Comparison of ENCODE assay signal across 23 cellular contexts in the genomic region with DNA sequence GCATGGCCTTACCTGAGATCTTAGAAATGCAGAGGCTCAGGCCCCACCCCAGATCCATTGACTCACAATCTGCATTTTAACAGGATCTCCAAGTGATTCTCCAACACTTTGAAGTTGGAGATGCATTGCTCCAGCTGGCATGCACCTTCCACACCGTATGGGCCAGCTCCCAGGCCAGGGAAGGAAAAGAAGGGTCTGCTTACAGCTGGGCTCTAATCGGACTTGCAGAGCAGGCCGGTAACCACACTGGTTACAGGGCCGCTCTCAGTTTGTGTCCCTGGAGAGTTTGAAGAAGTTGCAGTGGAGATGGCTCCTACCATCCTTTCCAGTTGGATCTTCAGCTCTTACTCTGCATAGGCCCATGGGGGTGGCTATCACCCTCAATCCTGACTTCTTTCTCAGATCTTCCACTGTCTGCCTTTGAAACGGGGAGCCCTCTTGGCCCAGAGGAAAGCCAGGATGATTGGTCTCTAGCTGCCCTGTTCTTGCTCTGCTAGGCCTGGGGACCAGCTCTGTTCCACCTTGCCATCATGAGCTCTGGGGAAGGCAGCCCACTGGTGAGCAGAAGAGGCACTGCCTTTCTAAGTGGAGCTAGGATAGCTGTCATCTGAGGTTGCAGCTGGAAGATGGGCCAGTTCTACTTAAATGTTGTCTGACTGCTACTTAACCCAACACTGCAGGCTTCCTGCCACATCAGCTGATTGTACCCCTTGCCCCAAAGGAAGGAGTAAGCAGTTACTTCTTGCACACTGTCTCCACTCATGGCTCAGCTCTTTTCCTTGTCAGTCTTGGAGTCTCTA.
"Had no signal": no experiment of that assay in that cellular context is flagged by ENCODE, and none has a peak within 500 bp of the region (broad histone marks: within the 10 kb centered on the region; RNA-seq: fewer than 3 reads in every experiment).

No MANE protein-coding gene starts in this region.

- H3K36me3 ChIP-seq: left ventricle myocardium inferior, neural progenitor cell had no signal

- DNase-seq: activated CD4-positive, alpha-beta memory T cell treated with anti-CD3 and anti-CD28 coated beads for 36 hours; activated CD4-positive, alpha-beta T cell treated with anti-CD3 and anti-CD28 coated beads, Interleukin-2, amount 10 ng/mL, durations not matched to agents 24 days and 14 days; activated CD4-positive, CD25-positive, alpha-beta regulatory T cell treated with anti-CD3 and anti-CD28 coated beads, Interleukin-2, amount 50 U/mL, for 72 hours; activated CD8-positive, alpha-beta memory T cell treated with anti-CD3 and anti-CD28 coated beads, Interleukin-2, amount 50 U/mL, for 48 hours; activated gamma-delta T cell; activated naive CD4-positive, alpha-beta T cell treated with anti-CD3 and anti-CD28 coated beads, Interleukin-2, amount 10 ng/mL, durations not matched to agents 7 days and 5 days; activated naive CD8-positive, alpha-beta T cell treated with anti-CD3 and anti-CD28 coated beads, Interleukin-2, amount 10 ng/mL, durations not matched to agents 7 days and 5 days; activated T-cell treated with anti-CD3 and anti-CD28 coated beads, Interleukin-2, amount 50 U/mL, for 24 hours; amniotic stem cell; effector CD8-positive, alpha-beta T cell; left ventricle myocardium inferior; natural killer cell; occipital lobe; right cardiac atrium; stimulated activated CD4-positive, alpha-beta T cell treated with anti-CD3 and anti-CD28 coated beads, Interleukin-2, amount 100 ng/mL, for 48 hours; stimulated activated naive CD4-positive, alpha-beta T cell treated with Interleukin-2 at 50 U/mL for 16 hours; T-helper 17 cell; T1000; testis; trophoblast cell had no signal

- H3K4me3 ChIP-seq: left ventricle myocardium inferior, neural progenitor cell, testis had no signal

- ATAC-seq: natural killer cell, T-helper 17 cell had no signal

- H3K27me3 ChIP-seq: neural progenitor cell, testis had no signal

- H3K4me1 ChIP-seq: parathyroid adenoma had no signal

- H3K27ac ChIP-seq: epithelial cell of prostate, left ventricle myocardium inferior, neural progenitor cell, parathyroid adenoma, testis had no signal

- H3K9me3 ChIP-seq: testis had no signal
